In the genomic region with DNA sequence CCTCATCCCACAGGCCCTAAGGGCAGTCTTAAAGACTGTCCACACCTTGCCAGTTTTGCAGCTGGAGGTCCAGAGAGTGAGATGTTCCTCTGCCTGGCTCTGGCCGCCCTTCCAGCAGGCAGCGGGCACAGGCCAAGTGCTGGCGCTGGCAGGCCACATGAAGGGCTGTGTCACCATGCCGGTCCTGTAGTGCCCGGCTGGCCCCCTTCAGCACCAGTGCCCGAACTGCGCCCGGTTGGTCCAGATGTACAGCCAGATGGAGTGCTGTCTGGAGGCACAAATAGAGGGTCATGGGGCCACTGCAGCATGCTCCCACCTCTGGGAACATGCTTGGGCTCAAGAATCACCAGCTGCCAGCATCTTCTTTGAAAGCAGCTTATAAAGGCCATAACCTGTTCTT, we compare ENCODE assay signal across 18 cellular contexts. TPM values are rescaled to one million over a fixed set of nuclear protein-coding genes. Genes with fewer than 3 reads are reported as not detected.
A peak's percentile ranks its signal among the peaks of the same experiment; 100 is the strongest.
DNase-seq lines count a peak whose midpoint lies in the region; ATAC-seq, FAIRE-seq and TF ChIP-seq lines count a peak whose summit lies in the region.
"Had no signal": no experiment of that assay in that cellular context is flagged by ENCODE, and none has a peak within 500 bp of the region (broad histone marks: within the 10 kb centered on the region; RNA-seq: fewer than 3 reads in every experiment).

No MANE protein-coding gene starts in this region.

- POLR2A ChIA-PET in CD4-positive, alpha-beta T cell (lab: Charles Lee) = interaction anchor here (0.8 to 2.0 kb wide), 5 partner anchors 10 to 632 kb away, joined by 3 to 16 read pairs (median 3); a partner anchor contains a TSS
- POLR2A ChIA-PET in K562 (lab: Yijun Ruan, JAX) = interaction anchor here (0.6 to 8.2 kb wide), 6 partner anchors 14 to 868 kb away, joined by 3 to 69 read pairs (median 3); a partner anchor contains a TSS

- H3K4me2 ChIP-seq in K562 (ENCODE audit: insufficient read depth, low read length) = no peak overlapping the region

- no peak overlapping the region for H3K4me3 ChIP-seq in K562
- no peak overlapping the region for H3K4me3 ChIP-seq in foreskin fibroblast (ENCODE audit: low read depth in 1 of 2, low read length in 2 of 2)
- H3K4me3 ChIP-seq in endodermal cell (ENCODE audit: low read length) = no peak overlapping the region
- H3K4me3 ChIP-seq: HAP-1, tibial artery had no signal

- TF ChIP-seq CTCF in CD4-positive, alpha-beta T cell (IDR thresholded peaks at IDR 0.05) = no peak
- TF ChIP-seq CTCF in K562 (IDR thresholded peaks at IDR 0.05 in 2 of 3, conservative IDR thresholded peaks at IDR 0.05 in 1 of 3; ENCODE audit: insufficient read depth in 2 of 3, low read depth in 1 of 3, low read length in 3 of 3) (no peak), foreskin fibroblast (IDR thresholded peaks at IDR 0.05; ENCODE audit: low read depth, low read length) (no peak), endodermal cell (conservative IDR thresholded peaks at IDR 0.05) (no peak)

- no peak for TF ChIP-seq EP300 in K562 (IDR thresholded peaks at IDR 0.05; ENCODE audit: low read length)

- no peak for ATAC-seq in CD4-positive, alpha-beta T cell (ENCODE audit: poor library complexity)
- no peak for ATAC-seq in K562
- ATAC-seq: left lung, pancreas had no signal

- WGBS in K562 (ENCODE audit: insufficient coverage, low coverage, missing lambda C conversion rate) = 94% methylated on average over 8 of the region's 8 CpGs
- WGBS in endodermal cell (ENCODE audit: insufficient coverage in 1 of 2, insufficient read length in 1 of 2), 2 experiments = 97 to 100% methylated on average over 8 of the region's 8 CpGs

- no TSS peak for BruUV-seq in K562 (replicated peaks; lab: Mats Ljungman, UMichigan)

- in situ Hi-C loops in K562 (cut with MboI) = no loop called here

- H3K36me3 Mint-ChIP-seq in CD4-positive, alpha-beta T cell (ENCODE audit: low read depth) = peaks cover 49% of the 10 kb centered on the region
- H3K36me3 Mint-ChIP-seq in endodermal cell (ENCODE audit: low read depth) = peaks cover 2% of the 10 kb centered on the region

- no peak overlapping the region for H3K4me3 Mint-ChIP-seq in CD4-positive, alpha-beta T cell
- no peak overlapping the region for H3K4me3 Mint-ChIP-seq in endodermal cell

- H3K27me3 ChIP-seq in CD4-positive, alpha-beta T cell (ENCODE audit: control insufficient read depth, insufficient read depth, low read length) = no peaks in the 10 kb centered on the region
- no peaks in the 10 kb centered on the region for H3K27me3 ChIP-seq in K562 (ENCODE audit: control insufficient read depth in 2 of 2, insufficient read depth in 2 of 2, low read length in 2 of 2)
- no peaks in the 10 kb centered on the region for H3K27me3 ChIP-seq in endodermal cell (ENCODE audit: control insufficient read depth, insufficient read depth, low read length, poor library complexity, severe bottlenecking)
- H3K27me3 ChIP-seq: left lung, pancreas, tibial artery had no signal

- TF ChIP-seq RAD21 in K562 (CRISPR knock-in tag; conservative IDR thresholded peaks at IDR 0.05 in 1 of 2, IDR thresholded peaks at IDR 0.05 in 1 of 2) = no peak

- CTCF ChIA-PET in CD4-positive, alpha-beta T cell (lab: Charles Lee) = no interaction called here
- CTCF ChIA-PET in K562 (lab: Yijun Ruan, JAX; ENCODE audit: low intra/inter-chr PET ratio) = no interaction called here

- H3K4me1 Mint-ChIP-seq in CD4-positive, alpha-beta T cell (ENCODE audit: low read depth) = peaks cover 57% of the 10 kb centered on the region
- H3K4me1 Mint-ChIP-seq in endodermal cell = peaks cover 27% of the 10 kb centered on the region

- peaks cover 1% of the 10 kb centered on the region for H4K20me1 ChIP-seq in K562 (replicated peaks; ENCODE audit: control insufficient read depth, insufficient read depth, low read length)

- peaks cover 27 to 50% of the 10 kb centered on the region in 2 experiments; a peak in 4 of 5 replicates for H3K4me1 ChIP-seq in K562 (replicated peaks in 1 of 2; ENCODE audit: control insufficient read depth in 2 of 2, insufficient read depth in 2 of 2, low read length in 2 of 2)
- peaks cover 5% of the 10 kb centered on the region for H3K4me1 ChIP-seq in endodermal cell (ENCODE audit: control insufficient read depth, insufficient read depth, low read length)

- no peak for FAIRE-seq in K562 (lab: Jason Lieb, UNC)
- FAIRE-seq: frontal cortex, GM18507, pancreas had no signal

- no peak overlapping the region for H3K9ac ChIP-seq in K562 (ENCODE audit: insufficient read depth in 1 of 2, low read depth in 2 of 2, low read length in 2 of 2)
- no peak overlapping the region for H3K9ac ChIP-seq in endodermal cell (ENCODE audit: extremely low read depth, low read length, poor library complexity, severe bottlenecking)

- no peak for DNase-seq in CD4-positive, alpha-beta T cell
- DNase-seq in K562 (ENCODE audit: extremely low read depth in 1 of 4, low spot score in 3 of 4) (no peak), foreskin fibroblast (no peak), endodermal cell (no peak), caudate nucleus (lab: John Stamatoyannopoulos, UW) (no peak)
- DNase-seq: activated CD4-positive, alpha-beta memory T cell treated with anti-CD3 and anti-CD28 coated beads for 36 hours; anterior cingulate cortex; Calu3; left lung; NCI-H774; stimulated activated CD4-positive, alpha-beta T cell treated with anti-CD3 and anti-CD28 coated beads, Interleukin-2, amount 100 ng/mL, for 48 hours; tibial artery had no signal

- H3K36me3 ChIP-seq in K562 (ENCODE audit: control insufficient read depth, insufficient read depth, low read length) = peaks cover 49% of the 10 kb centered on the region; the same call in 1 of the 3 replicates
- peaks cover 3% of the 10 kb centered on the region for H3K36me3 ChIP-seq in endodermal cell (ENCODE audit: control insufficient read depth, insufficient read depth, low read length)
- H3K36me3 ChIP-seq: HAP-1 had no signal

- TF ChIP-seq POLR2A in GM19099 (IDR thresholded peaks at IDR 0.05; ENCODE audit: extremely low read depth, insufficient read length, low read depth) (peak; percentile 27), K562 (conservative IDR thresholded peaks at IDR 0.05) (no peak)

- no peaks in the 10 kb centered on the region for H3K27me3 Mint-ChIP-seq in CD4-positive, alpha-beta T cell
- H3K27me3 Mint-ChIP-seq in endodermal cell (ENCODE audit: insufficient read depth) = peaks cover 15% of the 10 kb centered on the region
- H3K27me3 Mint-ChIP-seq: activated CD4-positive, alpha-beta memory T cell treated with anti-CD3 and anti-CD28 coated beads for 36 hours had no signal

- H3K9me3 Mint-ChIP-seq in CD4-positive, alpha-beta T cell = no peaks in the 10 kb centered on the region
- H3K9me3 Mint-ChIP-seq in endodermal cell = no peaks in the 10 kb centered on the region
- H3K9me3 Mint-ChIP-seq: activated CD4-positive, alpha-beta memory T cell treated with anti-CD3 and anti-CD28 coated beads for 36 hours; activated T-helper 2 cell treated with anti-CD3 and anti-CD28 coated beads, Interferon-gamma antibody, Interleukin-2, Interleukin-4, amounts not matched to agents 10 μg/mL and 5 μg/mL and 100 μg/mL, durations not matched to agents 14 hours and 24 hours and 36 hours had no signal

- H3K79me2 ChIP-seq in K562 (ENCODE audit: control insufficient read depth, insufficient read depth, low read length) = peaks cover 23% of the 10 kb centered on the region

- no peak overlapping the region for H2AFZ ChIP-seq in K562 (ENCODE audit: low read depth, low read length)

- peak overlapping the region; percentile 84 for H3K27ac Mint-ChIP-seq in CD4-positive, alpha-beta T cell
- H3K27ac Mint-ChIP-seq in endodermal cell = no peak overlapping the region

- H3K27ac ChIP-seq in CD4-positive, alpha-beta T cell (ENCODE audit: low read depth, low read length) = no peak overlapping the region
- H3K27ac ChIP-seq in K562 (ENCODE audit: extremely low read depth, low read depth, low read length) (no peak overlapping the region), endodermal cell (ENCODE audit: low read depth, low read length) (no peak overlapping the region), caudate nucleus (ENCODE audit: low read depth, low read length) (no peak overlapping the region)
- H3K27ac ChIP-seq: left lung, tibial artery had no signal

- intact Hi-C loops in CD4-positive, alpha-beta T cell (cut with DNase I, micrococcal nuclease) = loop anchor here (5.0 to 10.0 kb wide), 3 partner anchors 167 to 1116 kb away; a partner anchor contains a TSS
- intact Hi-C loops in K562 (cut with micrococcal nuclease) = no loop called here

- H3K9me1 ChIP-seq in K562 (ENCODE audit: control insufficient read depth, insufficient read depth, low read length) = peaks cover 6% of the 10 kb centered on the region

- no peaks in the 10 kb centered on the region for H3K9me3 ChIP-seq in CD4-positive, alpha-beta T cell (ENCODE audit: control insufficient read depth, low read length)
- H3K9me3 ChIP-seq in K562 (replicated peaks; ENCODE audit: control insufficient read depth, insufficient read depth, low read depth, low read length) (no peaks in the 10 kb centered on the region), endodermal cell (ENCODE audit: control insufficient read depth, low read length) (no peaks in the 10 kb centered on the region)
- H3K9me3 ChIP-seq: HAP-1, left lung, pancreas, tibial artery had no signal

RNA-seq across cellular contexts. Expression of a gene that starts 3.8 kb away (rescaled TPM):
- 10 to 100 TPM; 43.0 to 43.1 TPM for total RNA-seq in CD4-positive, alpha-beta T cell
- total RNA-seq in K562 (2011; cell fraction: chromatin; rRNA removed; ENCODE audit: low replicate concordance) = 10.6 and 17.8 TPM in 2 replicates
- 11.2 and 14.0 TPM in 2 replicates for total RNA-seq in K562 (2011; cell fraction: nucleolus; rRNA removed)
- 7.4 and 8.2 TPM in 2 replicates for total RNA-seq in K562 (2011; cell fraction: nucleoplasm; rRNA removed)
- total RNA-seq in K562 (2014; rRNA removed) (15.7 TPM in 2 replicates), K562 (2014; rRNA removed; fragmentation: Illumina TruSeq; extraction: Trizol) (11.6 and 11.7 TPM in 2 replicates), K562 (2015; rRNA removed; fragmentation: Illumina TruSeq; extraction: Trizol) (14.2 and 14.6 TPM in 2 replicates), K562 (2021) (14.0 and 16.4 TPM in 2 replicates), endodermal cell (10 to 100 TPM in 1 of 2 donors, 1 to 10 TPM in 1; 8.3 to 11.0 TPM)
- polyA plus RNA-seq in K562 (2011; rRNA removed) (11.9 and 12.3 TPM in 2 replicates), K562 (2014; fragmentation: Illumina TruSeq; extraction: Trizol) (10.0 and 12.3 TPM in 2 replicates), K562 (2014; fragmentation: Nextera tagmentation; extraction: Ambion mirVana) (1 to 10 TPM; 2.1 to 2.9 TPM), K562 (2014; rRNA removed) (10.2 and 11.6 TPM in 2 replicates)
- polyA plus RNA-seq in K562 (2011; cell fraction: cytosol; rRNA removed) = 10.4 and 28.2 TPM in 2 replicates
- polyA plus RNA-seq in K562 (2011; cell fraction: nucleus; rRNA removed) = 9.7 and 14.7 TPM in 2 replicates
- polyA plus RNA-seq in K562 (2012) = 11.2 and 13.6 TPM in 2 replicates
- 8.3 and 9.5 TPM in 2 replicates for polyA minus RNA-seq in K562 (2011; rRNA and poly(A)+ RNA removed)
- 9.4 and 10.1 TPM in 2 replicates for polyA minus RNA-seq in K562 (2011; cell fraction: cytosol; rRNA and poly(A)+ RNA removed)
- 12.0 and 12.9 TPM in 2 replicates for polyA minus RNA-seq in K562 (2011; cell fraction: nucleus; rRNA and poly(A)+ RNA removed)
- polyA plus RNA-seq in endodermal cell (2013, experiment 1 of 2) = 8.9 TPM
- 5.6 TPM for polyA plus RNA-seq in endodermal cell (2013, experiment 2 of 2)

RNA-seq across cellular contexts. Expression of a gene that starts 4.3 kb away (rescaled TPM):
- total RNA-seq in CD4-positive, alpha-beta T cell = 1 to 10 TPM; 6.4 to 7.0 TPM
- total RNA-seq in K562 (2011; cell fraction: chromatin; rRNA removed; ENCODE audit: low replicate concordance) = 26.7 and 95.0 TPM in 2 replicates
- total RNA-seq in K562 (2011; cell fraction: nucleolus; rRNA removed) = 138 and 143 TPM in 2 replicates
- 89.1 and 89.6 TPM in 2 replicates for total RNA-seq in K562 (2011; cell fraction: nucleoplasm; rRNA removed)
- total RNA-seq in K562 (2014; rRNA removed) = 43.6 and 59.3 TPM in 2 replicates
- 31.1 and 38.8 TPM in 2 replicates for total RNA-seq in K562 (2014; rRNA removed; fragmentation: Illumina TruSeq; extraction: Trizol)
- 46.0 and 47.1 TPM in 2 replicates for total RNA-seq in K562 (2015; rRNA removed; fragmentation: Illumina TruSeq; extraction: Trizol)
- 53.1 and 54.3 TPM in 2 replicates for total RNA-seq in K562 (2021)
- polyA plus RNA-seq in K562 (2011; rRNA removed) = 50.8 and 53.9 TPM in 2 replicates
- polyA plus RNA-seq in K562 (2011; cell fraction: cytosol; rRNA removed) = 78.9 and 125 TPM in 2 replicates
- 67.9 and 76.7 TPM in 2 replicates for polyA plus RNA-seq in K562 (2011; cell fraction: nucleus; rRNA removed)
- 57.9 and 70.2 TPM in 2 replicates for polyA plus RNA-seq in K562 (2012)
- polyA plus RNA-seq in K562 (2014; fragmentation: Illumina TruSeq; extraction: Trizol) = 57.6 and 58.9 TPM in 2 replicates
- 10 to 100 TPM; 14.5 to 19.2 TPM for polyA plus RNA-seq in K562 (2014; fragmentation: Nextera tagmentation; extraction: Ambion mirVana)
- 59.1 and 61.8 TPM in 2 replicates for polyA plus RNA-seq in K562 (2014; rRNA removed)
- 23.7 and 34.2 TPM in 2 replicates for polyA minus RNA-seq in K562 (2011; rRNA and poly(A)+ RNA removed)
- polyA minus RNA-seq in K562 (2011; cell fraction: cytosol; rRNA and poly(A)+ RNA removed) = 21.6 and 21.9 TPM in 2 replicates
- 19.0 and 20.8 TPM in 2 replicates for polyA minus RNA-seq in K562 (2011; cell fraction: nucleus; rRNA and poly(A)+ RNA removed)
- 10 to 100 TPM; 52.5 to 54.3 TPM for total RNA-seq in endodermal cell
- polyA plus RNA-seq in endodermal cell (2013, experiment 1 of 2) = 42.1 TPM
- polyA plus RNA-seq in endodermal cell (2013, experiment 2 of 2) = 39.6 TPM

RNA-seq across cellular contexts. Expression of a gene that starts 8.7 kb away (rescaled TPM):
- not detected for total RNA-seq in CD4-positive, alpha-beta T cell
- total RNA-seq in K562 (2011; cell fraction: chromatin; rRNA removed; ENCODE audit: low replicate concordance) = 0.30 TPM in 1 of 2 replicates, not detected in the other
- total RNA-seq in K562 (2011; cell fraction: nucleolus; rRNA removed) = under 0.01 and 0.26 TPM in 2 replicates
- not detected in 2 replicates for total RNA-seq in K562 (2011; cell fraction: nucleoplasm; rRNA removed)
- not detected in 2 replicates for total RNA-seq in K562 (2014; rRNA removed)
- not detected in 2 replicates for total RNA-seq in K562 (2014; rRNA removed; fragmentation: Illumina TruSeq; extraction: Trizol)
- not detected in 2 replicates for total RNA-seq in K562 (2015; rRNA removed; fragmentation: Illumina TruSeq; extraction: Trizol)
- not detected in 2 replicates for total RNA-seq in K562 (2021)
- polyA plus RNA-seq in K562 (2011; rRNA removed) = not detected in 2 replicates
- polyA plus RNA-seq in K562 (2011; cell fraction: cytosol; rRNA removed) = 0.01 TPM in 1 of 2 replicates, not detected in the other
- polyA plus RNA-seq in K562 (2011; cell fraction: nucleus; rRNA removed) = 0.04 TPM in 1 of 2 replicates, not detected in the other
- polyA plus RNA-seq in K562 (2012) = 0.34 and 0.36 TPM in 2 replicates
- not detected in 2 replicates for polyA plus RNA-seq in K562 (2014; fragmentation: Illumina TruSeq; extraction: Trizol)
- polyA plus RNA-seq in K562 (2014; fragmentation: Nextera tagmentation; extraction: Ambion mirVana) = not detected
- polyA plus RNA-seq in K562 (2014; rRNA removed) = not detected in 2 replicates
- 0.09 TPM in 1 of 2 replicates, not detected in the other for polyA minus RNA-seq in K562 (2011; rRNA and poly(A)+ RNA removed)
- polyA minus RNA-seq in K562 (2011; cell fraction: cytosol; rRNA and poly(A)+ RNA removed) = not detected in 2 replicates
- not detected in 2 replicates for polyA minus RNA-seq in K562 (2011; cell fraction: nucleus; rRNA and poly(A)+ RNA removed)
- total RNA-seq in endodermal cell = under 1 TPM; 0.22 to 0.51 TPM
- polyA plus RNA-seq in endodermal cell (2013, experiment 1 of 2) = 7.3 TPM
- polyA plus RNA-seq in endodermal cell (2013, experiment 2 of 2) = 6.5 TPM
- total RNA-seq: activated T-helper 2 cell treated with anti-CD3 and anti-CD28 coated beads, Interferon-gamma antibody, Interleukin-2, Interleukin-4, amounts not matched to agents 10 μg/mL and 5 μg/mL and 100 μg/mL, durations not matched to agents 14 hours and 24 hours and 36 hours; Calu3; left lung had no signal

RNA-seq across cellular contexts. Expression of a gene that starts 14.7 kb away (rescaled TPM):
- 100 to 1,000 TPM; 401 to 405 TPM for total RNA-seq in CD4-positive, alpha-beta T cell
- 266 and 322 TPM in 2 replicates for total RNA-seq in K562 (2011; cell fraction: chromatin; rRNA removed; ENCODE audit: low replicate concordance)
- 268 and 275 TPM in 2 replicates for total RNA-seq in K562 (2011; cell fraction: nucleolus; rRNA removed)
- total RNA-seq in K562 (2011; cell fraction: nucleoplasm; rRNA removed) = 328 and 337 TPM in 2 replicates
- total RNA-seq in K562 (2014; rRNA removed) (2,052 and 2,390 TPM in 2 replicates), K562 (2014; rRNA removed; fragmentation: Illumina TruSeq; extraction: Trizol) (2,633 and 2,824 TPM in 2 replicates), K562 (2015; rRNA removed; fragmentation: Illumina TruSeq; extraction: Trizol) (2,220 and 2,262 TPM in 2 replicates), K562 (2021) (2,162 and 2,174 TPM in 2 replicates), endodermal cell (1,000 to 10,000 TPM; 1,356 to 1,422 TPM)
- polyA plus RNA-seq in K562 (2011; rRNA removed) (2,356 and 2,496 TPM in 2 replicates), K562 (2014; fragmentation: Illumina TruSeq; extraction: Trizol) (3,149 and 3,358 TPM in 2 replicates), K562 (2014; fragmentation: Nextera tagmentation; extraction: Ambion mirVana) (1,000 to 10,000 TPM; 1,975 to 2,865 TPM), K562 (2014; rRNA removed) (1,691 and 1,780 TPM in 2 replicates)
- polyA plus RNA-seq in K562 (2011; cell fraction: cytosol; rRNA removed) = 1,126 and 1,804 TPM in 2 replicates
- polyA plus RNA-seq in K562 (2011; cell fraction: nucleus; rRNA removed) = 568 and 703 TPM in 2 replicates
- 1,146 and 2,065 TPM in 2 replicates for polyA plus RNA-seq in K562 (2012)
- polyA minus RNA-seq in K562 (2011; rRNA and poly(A)+ RNA removed) = 2,497 and 2,549 TPM in 2 replicates
- 1,081 and 1,374 TPM in 2 replicates for polyA minus RNA-seq in K562 (2011; cell fraction: cytosol; rRNA and poly(A)+ RNA removed)
- 111 and 287 TPM in 2 replicates for polyA minus RNA-seq in K562 (2011; cell fraction: nucleus; rRNA and poly(A)+ RNA removed)
- polyA plus RNA-seq in endodermal cell (2013, experiment 1 of 2) = 1,137 TPM
- polyA plus RNA-seq in endodermal cell (2013, experiment 2 of 2) = 1,046 TPM

RNA-seq across cellular contexts. Expression of a gene that starts 38.2 kb away (rescaled TPM):
- 1 to 10 TPM in 1 of 2 experiments, under 1 TPM in 1; 0.67 to 1.3 TPM for total RNA-seq in CD4-positive, alpha-beta T cell
- total RNA-seq in K562 (2011; cell fraction: chromatin; rRNA removed; ENCODE audit: low replicate concordance) = 171 and 379 TPM in 2 replicates
- total RNA-seq in K562 (2011; cell fraction: nucleolus; rRNA removed) = 331 and 348 TPM in 2 replicates
- total RNA-seq in K562 (2011; cell fraction: nucleoplasm; rRNA removed) = 305 and 360 TPM in 2 replicates
- total RNA-seq in K562 (2014; rRNA removed) = 57.7 and 89.5 TPM in 2 replicates
- total RNA-seq in K562 (2014; rRNA removed; fragmentation: Illumina TruSeq; extraction: Trizol) = 32.8 and 35.3 TPM in 2 replicates
- 43.2 and 44.3 TPM in 2 replicates for total RNA-seq in K562 (2015; rRNA removed; fragmentation: Illumina TruSeq; extraction: Trizol)
- total RNA-seq in K562 (2021) = 103 and 107 TPM in 2 replicates
- 148 and 204 TPM in 2 replicates for polyA plus RNA-seq in K562 (2011; rRNA removed)
- polyA plus RNA-seq in K562 (2011; cell fraction: cytosol; rRNA removed) = 291 and 372 TPM in 2 replicates
- polyA plus RNA-seq in K562 (2011; cell fraction: nucleus; rRNA removed) = 496 and 544 TPM in 2 replicates
- 90.3 and 112 TPM in 2 replicates for polyA plus RNA-seq in K562 (2012)
- polyA plus RNA-seq in K562 (2014; fragmentation: Illumina TruSeq; extraction: Trizol) = 136 and 170 TPM in 2 replicates
- polyA plus RNA-seq in K562 (2014; fragmentation: Nextera tagmentation; extraction: Ambion mirVana) = 10 to 100 TPM; 18.9 to 42.0 TPM
- polyA plus RNA-seq in K562 (2014; rRNA removed) = 140 and 147 TPM in 2 replicates
- polyA minus RNA-seq in K562 (2011; rRNA and poly(A)+ RNA removed) = 119 and 153 TPM in 2 replicates
- polyA minus RNA-seq in K562 (2011; cell fraction: cytosol; rRNA and poly(A)+ RNA removed) = 67.5 and 84.3 TPM in 2 replicates
- 71.0 and 95.0 TPM in 2 replicates for polyA minus RNA-seq in K562 (2011; cell fraction: nucleus; rRNA and poly(A)+ RNA removed)
- 100 to 1,000 TPM; 129 to 155 TPM for total RNA-seq in endodermal cell
- 65.0 TPM for polyA plus RNA-seq in endodermal cell (2013, experiment 1 of 2)
- 58.4 TPM for polyA plus RNA-seq in endodermal cell (2013, experiment 2 of 2)
